Comparison of ENCODE assay signal across 15 cellular contexts in genomic region chr7:78794101-78794500, GRCh38.
DNase-seq lines count a peak whose midpoint lies in the region; ATAC-seq and TF ChIP-seq lines count a peak whose summit lies in the region.
"Had no signal": no experiment of that assay in that cellular context is flagged by ENCODE, and none has a peak within 500 bp of the region (broad histone marks: within the 10 kb centered on the region; RNA-seq: fewer than 3 reads in every experiment).

No MANE protein-coding gene starts in this region.

- no peak for TF ChIP-seq RAD21 in IMR-90 (IDR thresholded peaks at IDR 0.05; ENCODE audit: low read length)

- no peaks in the 10 kb centered on the region for H3K27me3 ChIP-seq in AG04450 (ENCODE audit: control insufficient read depth, insufficient read depth, low read length)
- H3K27me3 ChIP-seq in IMR-90 (ENCODE audit: control insufficient read depth, insufficient read depth, low read length), result no peaks in the 10 kb centered on the region

- H2BK120ac ChIP-seq in IMR-90 (ENCODE audit: low read depth, low read length), result no peak overlapping the region

- H2AFZ ChIP-seq in IMR-90 (replicated peaks; ENCODE audit: low read length, poor library complexity), result no peak overlapping the region

- dilution Hi-C loops in IMR-90 (cut with HindIII; ENCODE audit: low sequenced_read_pairs, unreplicated experiment), result no loop called here

- POLR2A ChIA-PET in AG04450 (lab: Yijun Ruan, JAX), result no interaction called here
- POLR2A ChIA-PET in IMR-90 (lab: Charles Lee; ENCODE audit: unreplicated experiment), result no interaction called here

- H3K9ac ChIP-seq in IMR-90 (ENCODE audit: low read depth, low read length), result no peak overlapping the region

- intact Hi-C loops in IMR-90 (cut with micrococcal nuclease), result no loop called here

- no peak overlapping the region for H3K4ac ChIP-seq in IMR-90 (ENCODE audit: low read depth, low read length)

- in situ Hi-C loops in IMR-90 (cut with MboI; ENCODE audit: low sequenced_read_pairs), result no loop called here

- peak overlapping the region; percentile 57 for H2BK5ac ChIP-seq in IMR-90 (ENCODE audit: low read depth, low read length, poor library complexity, severe bottlenecking)

- no peaks in the 10 kb centered on the region for H3K9me3 ChIP-seq in AG04450 (ENCODE audit: control insufficient read depth, insufficient read depth, low read length)
- H3K9me3 ChIP-seq in IMR-90 (ENCODE audit: control insufficient read depth, insufficient read depth, low read length), result no peaks in the 10 kb centered on the region

- no peaks in the 10 kb centered on the region for H3K36me3 ChIP-seq in IMR-90 (ENCODE audit: control insufficient read depth, insufficient read depth, low read length)

- no peak overlapping the region for H4K91ac ChIP-seq in IMR-90 (ENCODE audit: insufficient read depth, low read depth, low read length)

- no peak overlapping the region for H2BK20ac ChIP-seq in IMR-90 (ENCODE audit: low read depth, low read length)

- DNase-seq in AG04450 (ENCODE audit: low read depth, low spot score) (peak; percentile 34), IMR-90 (peak; percentile 82), astrocyte of the hippocampus (ENCODE audit: low read depth, low spot score) (peak; percentile 45), iris pigment epithelial cell (ENCODE audit: low read depth) (peak; percentile 37), glomerular visceral epithelial cell (ENCODE audit: extremely low spot score) (no peak), NCI-H2171 (lab: John Stamatoyannopoulos, UW) (no peak)
- DNase-seq in activated effector memory CD4-positive, alpha-beta T cell treated with Interleukin-2 at 50 U/mL for 16 hours, result no peak
- DNase-seq: CD4-positive, CD25-positive, alpha-beta regulatory T cell; DMS53; Kasumi-1; NCI-H146; NCI-H2081 treated with DMSO at 0.1 percent for 48 hours; NCI-H446 had no signal

- H4K5ac ChIP-seq in IMR-90 (ENCODE audit: low read depth, low read length), result no peak overlapping the region

- H4K8ac ChIP-seq in IMR-90 (ENCODE audit: low read depth in 2 of 2, low read length in 2 of 2), result no peak overlapping the region

- H3K27ac ChIP-seq in AG04450 (ENCODE audit: low read depth, low read length), result no peak overlapping the region
- H3K27ac ChIP-seq in IMR-90 (ENCODE audit: insufficient read depth, low read length), result no peak overlapping the region

- no peaks in the 10 kb centered on the region for H3K4me1 ChIP-seq in IMR-90 (ENCODE audit: control insufficient read depth, insufficient read depth, low read length)

- H3K79me1 ChIP-seq in IMR-90 (ENCODE audit: low read depth in 1 of 2, low read length in 2 of 2), result no peaks in the 10 kb centered on the region

- H4K20me1 ChIP-seq in IMR-90 (ENCODE audit: insufficient read depth, low read length), result no peaks in the 10 kb centered on the region

- H3K4me3 ChIP-seq in AG04450 (ENCODE audit: low read depth, low read length) (no peak overlapping the region), IMR-90 (ENCODE audit: insufficient read depth, low read depth, low read length) (no peak overlapping the region)
- H3K4me3 ChIP-seq: GM12878 had no signal

- no TSS peak for BruUV-seq in IMR-90 (replicated peaks; lab: Mats Ljungman, UMichigan)

- no peak overlapping the region for H3K4me2 ChIP-seq in IMR-90 (ENCODE audit: low read depth, low read length)

- no peak overlapping the region for H3K23ac ChIP-seq in IMR-90 (ENCODE audit: low read depth, low read length)

- no peak overlapping the region for H2BK15ac ChIP-seq in IMR-90 (ENCODE audit: low read depth, low read length)

- ATAC-seq in IMR-90 (ENCODE audit: low read depth) (peak; percentile 84), HG03025 (IDR thresholded peaks at IDR 0.05; ENCODE audit: low FRiP score, unreplicated experiment) (no peak)
- ATAC-seq: GM12878 had no signal

- H3K18ac ChIP-seq in IMR-90 (ENCODE audit: low read depth, low read length), result no peak overlapping the region

- H3K9me1 ChIP-seq in IMR-90 (ENCODE audit: insufficient read depth, low read length), result no peaks in the 10 kb centered on the region

- CTCF ChIA-PET in AG04450 (lab: Charles Lee), result no interaction called here
- CTCF ChIA-PET in IMR-90 (lab: Yijun Ruan, JAX), result interaction anchor here (0.6 kb wide), 1 partner anchor 293 kb away, joined by 4 read pairs; no protein-coding TSS in a partner anchor

- WGBS in IMR-90 (ENCODE audit: extremely low coverage in 2 of 2, insufficient read length in 1 of 2), 2 experiments, result no CpG with 5 or more reads among the region's 2 CpGs

- TF ChIP-seq CTCF in AG04450 (IDR thresholded peaks at IDR 0.05; ENCODE audit: low read depth, low read length) (no peak), IMR-90 (conservative IDR thresholded peaks at IDR 0.05; ENCODE audit: low read depth, low read length) (no peak)

- TF ChIP-seq POLR2A in IMR-90 (IDR thresholded peaks at IDR 0.05; ENCODE audit: low read depth, low read length), result no peak

- H2AK9ac ChIP-seq in IMR-90 (replicated peaks; ENCODE audit: low read depth, low read length, poor library complexity), result no peak overlapping the region

- H2AK5ac ChIP-seq in IMR-90 (ENCODE audit: low read depth, low read length), result no peak overlapping the region

- H3K14ac ChIP-seq in IMR-90 (replicated peaks; ENCODE audit: low read depth, low read length), result no peak overlapping the region

- no peak overlapping the region for H3K56ac ChIP-seq in IMR-90 (ENCODE audit: extremely low read depth, insufficient read depth, low read length)

TF ChIP-seq in IMR-90, 13 proteins besides CTCF, POLR2A, EP300 and RAD21:
- TF ChIP-seq RCOR1 (IDR thresholded peaks at IDR 0.05; ENCODE audit: insufficient replicate concordance, low read length) (no peak), NFE2L2 (IDR thresholded peaks at IDR 0.05; ENCODE audit: low read depth, low read length) (no peak), MAFK (IDR thresholded peaks at IDR 0.05; ENCODE audit: low read depth, low read length) (no peak), BHLHE40 (IDR thresholded peaks at IDR 0.05; ENCODE audit: low read depth, low read length) (no peak)

Comparison
In these comparisons a context has a peak if more than half of its experiments do, and no peak if none do; other contexts are left out.
1. DNase-seq: peak in AG04450 (single experiment), IMR-90 (single experiment), astrocyte of the hippocampus (single experiment) and iris pigment epithelial cell (single experiment); none in glomerular visceral epithelial cell (single experiment), activated effector memory CD4-positive, alpha-beta T cell treated with Interleukin-2 at 50 U/mL for 16 hours (single experiment) and NCI-H2171 (single experiment).